In genomic region chr3:107525954-107526305, GRCh38 we compare ENCODE assay signal across 8 cellular contexts. TPM values are rescaled to one million over a fixed set of nuclear protein-coding genes. Genes with fewer than 3 reads are reported as not detected.
DNase-seq lines count a peak whose midpoint lies in the region; ATAC-seq and TF ChIP-seq lines count a peak whose summit lies in the region.

No MANE protein-coding gene starts in this region.

- ATAC-seq in memory B cell (ENCODE audit: low read depth) (no peak), upper lobe of right lung (no peak)

- H3K36me3 ChIP-seq in upper lobe of right lung, result no peaks in the 10 kb centered on the region

- DNase-seq in activated naive CD4-positive, alpha-beta T cell (lab: John Stamatoyannopoulos, UW), result no peak
- DNase-seq in astrocyte of the spinal cord (ENCODE audit: low read depth, low spot score) (no peak), memory B cell (ENCODE audit: low spot score in 2 of 2) (peak in 1 of 2 donors; percentile 3), upper lobe of right lung (no peak), dermis blood vessel endothelial cell (no peak), mesenteric fat pad (ENCODE audit: low spot score) (no peak), kidney tubule cell (ENCODE audit: low spot score) (no peak)

- peaks cover 4% of the 10 kb centered on the region for H3K36me3 Mint-ChIP-seq in activated naive CD4-positive, alpha-beta T cell treated with anti-CD3 and anti-CD28 coated beads, Interleukin-2, amount 50 U/mL, for 24 hours
- H3K36me3 Mint-ChIP-seq in memory B cell, result no peaks in the 10 kb centered on the region

- no peaks in the 10 kb centered on the region for H3K9me3 Mint-ChIP-seq in activated naive CD4-positive, alpha-beta T cell treated with anti-CD3 and anti-CD28 coated beads, Interleukin-2, amount 50 U/mL, for 24 hours
- H3K9me3 Mint-ChIP-seq in memory B cell, result no peaks in the 10 kb centered on the region

- peaks cover 60% of the 10 kb centered on the region for H3K4me1 Mint-ChIP-seq in activated naive CD4-positive, alpha-beta T cell treated with anti-CD3 and anti-CD28 coated beads, Interleukin-2, amount 50 U/mL, for 24 hours
- H3K4me1 Mint-ChIP-seq in memory B cell, result peaks cover 42% of the 10 kb centered on the region

- TF ChIP-seq CTCF in astrocyte of the spinal cord (IDR thresholded peaks at IDR 0.05; ENCODE audit: low read depth, low read length) (no peak), upper lobe of right lung (IDR thresholded peaks at IDR 0.05) (no peak)

- peaks cover 8% of the 10 kb centered on the region for H3K4me1 ChIP-seq in upper lobe of right lung

- no peaks in the 10 kb centered on the region for H3K27me3 ChIP-seq in upper lobe of right lung

- peak overlapping the region; percentile 93 for H3K27ac Mint-ChIP-seq in activated naive CD4-positive, alpha-beta T cell treated with anti-CD3 and anti-CD28 coated beads, Interleukin-2, amount 50 U/mL, for 24 hours
- H3K27ac Mint-ChIP-seq in memory B cell, result peak overlapping the region; percentile 90

- intact Hi-C loops in upper lobe of right lung (cut with DNase I), result no loop called here

- H3K27ac ChIP-seq in upper lobe of right lung, result no peak overlapping the region

- no peaks in the 10 kb centered on the region for H3K9me3 ChIP-seq in upper lobe of right lung

- in situ Hi-C loops in astrocyte of the spinal cord (cut with HindIII; ENCODE audit: low sequenced_read_pairs), result no loop called here

- H3K4me3 ChIP-seq in astrocyte of the spinal cord (ENCODE audit: low read depth, low read length) (peak overlapping the region; percentile 68), upper lobe of right lung (peak overlapping the region; percentile 75)

- peak overlapping the region; percentile 90 for H3K4me3 Mint-ChIP-seq in activated naive CD4-positive, alpha-beta T cell treated with anti-CD3 and anti-CD28 coated beads, Interleukin-2, amount 50 U/mL, for 24 hours
- peak overlapping the region; percentile 91 for H3K4me3 Mint-ChIP-seq in memory B cell

- H3K27me3 Mint-ChIP-seq in activated naive CD4-positive, alpha-beta T cell treated with anti-CD3 and anti-CD28 coated beads, Interleukin-2, amount 50 U/mL, for 24 hours, result no peaks in the 10 kb centered on the region
- no peaks in the 10 kb centered on the region for H3K27me3 Mint-ChIP-seq in memory B cell

RNA-seq across cellular contexts. Expression of gene BBX, which starts 3.2 kb away (rescaled TPM):
- total RNA-seq in upper lobe of right lung (62.3 TPM), dermis blood vessel endothelial cell (56.0 and 80.0 TPM in 2 replicates), mesenteric fat pad (43.4 TPM)
